23 cellular contexts compared by ENCODE assay signal in genomic region chr6:10516953-10517352, GRCh38.
"Had no signal": no experiment of that assay in that cellular context is flagged by ENCODE, and none has a peak within 500 bp of the region (broad histone marks: within the 10 kb centered on the region; RNA-seq: fewer than 3 reads in every experiment).

No MANE protein-coding gene starts in this region.

- FAIRE-seq: RCC 7860 had no signal

- H3K9me3 ChIP-seq: SJSA1 had no signal

- DNase-seq: IMR-90, Kasumi-1, MV-4-11, NCI-H1048, NCI-H1105, NCI-H1417, NCI-H1436 treated with DMSO at 0.1 percent for 48 hours, NCI-H1694, NCI-H187 treated with DMSO at 0.1 percent for 48 hours, NCI-H2029 treated with DMSO at 0.1 percent for 48 hours, NCI-H2171 treated with DMSO at 0.1 percent for 48 hours, NCI-H345, NCI-H446 treated with DMSO at 0.1 percent for 48 hours, NCI-H510A treated with DMSO at 0.1 percent for 48 hours, NCI-H526, Right ventricle myocardium superior, RPMI8226, SIG-M5, T-helper 2 cell had no signal

- H3K36me3 ChIP-seq: SJSA1 had no signal

- H3K4me3 ChIP-seq: SJSA1, SK-N-MC had no signal

- H3K4me2 ChIP-seq: KMS-11 had no signal

- H3K27me3 ChIP-seq: SJSA1 had no signal

- H3K9ac ChIP-seq: KMS-11 had no signal

- H3K27ac ChIP-seq: KMS-11, SK-N-MC had no signal
